ENCODE assay signal across 1 cellular context in the genomic region with DNA sequence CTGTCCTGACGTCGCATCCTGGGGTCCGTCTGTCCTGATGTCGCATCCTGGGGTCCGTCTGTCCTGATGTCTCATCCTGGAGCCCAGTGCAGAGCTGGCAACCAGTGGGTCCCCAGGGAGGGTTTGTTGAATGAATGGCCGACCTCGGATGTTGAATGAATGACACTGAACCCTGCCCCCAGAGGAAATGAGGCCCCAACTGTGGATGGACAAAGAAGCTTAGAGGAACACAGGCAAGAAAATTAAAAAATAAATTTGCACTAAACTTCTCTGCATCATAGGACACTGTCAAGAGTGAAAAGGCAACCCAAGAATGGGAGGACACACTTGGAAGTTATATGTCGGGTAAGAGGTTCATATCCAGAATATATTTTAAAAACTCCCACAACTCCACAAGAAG.
TF ChIP-seq lines count a peak whose summit lies in the region.

No MANE protein-coding gene starts in this region.

TF ChIP-seq in H1, 55 proteins besides CTCF, POLR2A, EP300 and RAD21:
- TF ChIP-seq TCF12 (IDR thresholded peaks at IDR 0.05; ENCODE audit: low read depth, low read length): no peak
- no peak for TF ChIP-seq FOSL1 (IDR thresholded peaks at IDR 0.05; ENCODE audit: insufficient read depth, low read depth, low read length)
- TF ChIP-seq YY1 (IDR thresholded peaks at IDR 0.05; ENCODE audit: low read depth, low read length): no peak
- no peak for TF ChIP-seq CTBP2 (IDR thresholded peaks at IDR 0.05; ENCODE audit: borderline replicate concordance, insufficient read depth, insufficient read length, low read length)
- TF ChIP-seq GTF2F1 (IDR thresholded peaks at IDR 0.05; ENCODE audit: borderline replicate concordance, low read depth, low read length): no peak
- TF ChIP-seq SIRT6 (IDR thresholded peaks at IDR 0.05; ENCODE audit: low read length): no peak
- no peak for TF ChIP-seq JUN (IDR thresholded peaks at IDR 0.05; ENCODE audit: low read depth, low read length)
- TF ChIP-seq, protein P1, sequence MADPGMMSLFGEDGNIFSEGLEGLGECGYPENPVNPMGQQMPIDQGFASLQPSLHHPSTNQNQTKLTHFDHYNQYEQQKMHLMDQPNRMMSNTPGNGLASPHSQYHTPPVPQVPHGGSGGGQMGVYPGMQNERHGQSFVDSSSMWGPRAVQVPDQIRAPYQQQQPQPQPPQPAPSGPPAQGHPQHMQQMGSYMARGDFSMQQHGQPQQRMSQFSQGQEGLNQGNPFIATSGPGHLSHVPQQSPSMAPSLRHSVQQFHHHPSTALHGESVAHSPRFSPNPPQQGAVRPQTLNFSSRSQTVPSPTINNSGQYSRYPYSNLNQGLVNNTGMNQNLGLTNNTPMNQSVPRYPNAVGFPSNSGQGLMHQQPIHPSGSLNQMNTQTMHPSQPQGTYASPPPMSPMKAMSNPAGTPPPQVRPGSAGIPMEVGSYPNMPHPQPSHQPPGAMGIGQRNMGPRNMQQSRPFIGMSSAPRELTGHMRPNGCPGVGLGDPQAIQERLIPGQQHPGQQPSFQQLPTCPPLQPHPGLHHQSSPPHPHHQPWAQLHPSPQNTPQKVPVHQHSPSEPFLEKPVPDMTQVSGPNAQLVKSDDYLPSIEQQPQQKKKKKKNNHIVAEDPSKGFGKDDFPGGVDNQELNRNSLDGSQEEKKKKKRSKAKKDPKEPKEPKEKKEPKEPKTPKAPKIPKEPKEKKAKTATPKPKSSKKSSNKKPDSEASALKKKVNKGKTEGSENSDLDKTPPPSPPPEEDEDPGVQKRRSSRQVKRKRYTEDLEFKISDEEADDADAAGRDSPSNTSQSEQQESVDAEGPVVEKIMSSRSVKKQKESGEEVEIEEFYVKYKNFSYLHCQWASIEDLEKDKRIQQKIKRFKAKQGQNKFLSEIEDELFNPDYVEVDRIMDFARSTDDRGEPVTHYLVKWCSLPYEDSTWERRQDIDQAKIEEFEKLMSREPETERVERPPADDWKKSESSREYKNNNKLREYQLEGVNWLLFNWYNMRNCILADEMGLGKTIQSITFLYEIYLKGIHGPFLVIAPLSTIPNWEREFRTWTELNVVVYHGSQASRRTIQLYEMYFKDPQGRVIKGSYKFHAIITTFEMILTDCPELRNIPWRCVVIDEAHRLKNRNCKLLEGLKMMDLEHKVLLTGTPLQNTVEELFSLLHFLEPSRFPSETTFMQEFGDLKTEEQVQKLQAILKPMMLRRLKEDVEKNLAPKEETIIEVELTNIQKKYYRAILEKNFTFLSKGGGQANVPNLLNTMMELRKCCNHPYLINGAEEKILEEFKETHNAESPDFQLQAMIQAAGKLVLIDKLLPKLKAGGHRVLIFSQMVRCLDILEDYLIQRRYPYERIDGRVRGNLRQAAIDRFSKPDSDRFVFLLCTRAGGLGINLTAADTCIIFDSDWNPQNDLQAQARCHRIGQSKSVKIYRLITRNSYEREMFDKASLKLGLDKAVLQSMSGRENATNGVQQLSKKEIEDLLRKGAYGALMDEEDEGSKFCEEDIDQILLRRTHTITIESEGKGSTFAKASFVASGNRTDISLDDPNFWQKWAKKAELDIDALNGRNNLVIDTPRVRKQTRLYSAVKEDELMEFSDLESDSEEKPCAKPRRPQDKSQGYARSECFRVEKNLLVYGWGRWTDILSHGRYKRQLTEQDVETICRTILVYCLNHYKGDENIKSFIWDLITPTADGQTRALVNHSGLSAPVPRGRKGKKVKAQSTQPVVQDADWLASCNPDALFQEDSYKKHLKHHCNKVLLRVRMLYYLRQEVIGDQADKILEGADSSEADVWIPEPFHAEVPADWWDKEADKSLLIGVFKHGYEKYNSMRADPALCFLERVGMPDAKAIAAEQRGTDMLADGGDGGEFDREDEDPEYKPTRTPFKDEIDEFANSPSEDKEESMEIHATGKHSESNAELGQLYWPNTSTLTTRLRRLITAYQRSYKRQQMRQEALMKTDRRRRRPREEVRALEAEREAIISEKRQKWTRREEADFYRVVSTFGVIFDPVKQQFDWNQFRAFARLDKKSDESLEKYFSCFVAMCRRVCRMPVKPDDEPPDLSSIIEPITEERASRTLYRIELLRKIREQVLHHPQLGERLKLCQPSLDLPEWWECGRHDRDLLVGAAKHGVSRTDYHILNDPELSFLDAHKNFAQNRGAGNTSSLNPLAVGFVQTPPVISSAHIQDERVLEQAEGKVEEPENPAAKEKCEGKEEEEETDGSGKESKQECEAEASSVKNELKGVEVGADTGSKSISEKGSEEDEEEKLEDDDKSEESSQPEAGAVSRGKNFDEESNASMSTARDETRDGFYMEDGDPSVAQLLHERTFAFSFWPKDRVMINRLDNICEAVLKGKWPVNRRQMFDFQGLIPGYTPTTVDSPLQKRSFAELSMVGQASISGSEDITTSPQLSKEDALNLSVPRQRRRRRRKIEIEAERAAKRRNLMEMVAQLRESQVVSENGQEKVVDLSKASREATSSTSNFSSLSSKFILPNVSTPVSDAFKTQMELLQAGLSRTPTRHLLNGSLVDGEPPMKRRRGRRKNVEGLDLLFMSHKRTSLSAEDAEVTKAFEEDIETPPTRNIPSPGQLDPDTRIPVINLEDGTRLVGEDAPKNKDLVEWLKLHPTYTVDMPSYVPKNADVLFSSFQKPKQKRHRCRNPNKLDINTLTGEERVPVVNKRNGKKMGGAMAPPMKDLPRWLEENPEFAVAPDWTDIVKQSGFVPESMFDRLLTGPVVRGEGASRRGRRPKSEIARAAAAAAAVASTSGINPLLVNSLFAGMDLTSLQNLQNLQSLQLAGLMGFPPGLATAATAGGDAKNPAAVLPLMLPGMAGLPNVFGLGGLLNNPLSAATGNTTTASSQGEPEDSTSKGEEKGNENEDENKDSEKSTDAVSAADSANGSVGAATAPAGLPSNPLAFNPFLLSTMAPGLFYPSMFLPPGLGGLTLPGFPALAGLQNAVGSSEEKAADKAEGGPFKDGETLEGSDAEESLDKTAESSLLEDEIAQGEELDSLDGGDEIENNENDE (IDR thresholded peaks at IDR 0.05; ENCODE audit: insufficient replicate concordance, low read length): no peak
- TF ChIP-seq CEBPB (IDR thresholded peaks at IDR 0.05; ENCODE audit: low read depth, low read length): no peak
- TF ChIP-seq KDM1A (IDR thresholded peaks at IDR 0.05; ENCODE audit: borderline replicate concordance, low read length): no peak
- no peak for TF ChIP-seq BCL11A (IDR thresholded peaks at IDR 0.05; ENCODE audit: low read depth in 2 of 2, low read length in 2 of 2)
- no peak for TF ChIP-seq POU5F1 (IDR thresholded peaks at IDR 0.05; ENCODE audit: low read depth, low read length)
- TF ChIP-seq, protein P2, sequence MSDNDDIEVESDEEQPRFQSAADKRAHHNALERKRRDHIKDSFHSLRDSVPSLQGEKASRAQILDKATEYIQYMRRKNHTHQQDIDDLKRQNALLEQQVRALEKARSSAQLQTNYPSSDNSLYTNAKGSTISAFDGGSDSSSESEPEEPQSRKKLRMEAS (IDR thresholded peaks at IDR 0.05): no peak
- no peak for TF ChIP-seq SP1 (IDR thresholded peaks at IDR 0.05; ENCODE audit: low read depth, low read length)
- TF ChIP-seq POLR2AphosphoS5 (IDR thresholded peaks at IDR 0.05; ENCODE audit: low read depth, low read length): no peak
- no peak for TF ChIP-seq SIN3A (conservative IDR thresholded peaks at IDR 0.05 in 1 of 2, IDR thresholded peaks at IDR 0.05 in 1 of 2; ENCODE audit: low read depth in 1 of 2, low read length in 2 of 2)
- TF ChIP-seq, protein P3, sequence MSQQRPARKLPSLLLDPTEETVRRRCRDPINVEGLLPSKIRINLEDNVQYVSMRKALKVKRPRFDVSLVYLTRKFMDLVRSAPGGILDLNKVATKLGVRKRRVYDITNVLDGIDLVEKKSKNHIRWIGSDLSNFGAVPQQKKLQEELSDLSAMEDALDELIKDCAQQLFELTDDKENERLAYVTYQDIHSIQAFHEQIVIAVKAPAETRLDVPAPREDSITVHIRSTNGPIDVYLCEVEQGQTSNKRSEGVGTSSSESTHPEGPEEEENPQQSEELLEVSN (IDR thresholded peaks at IDR 0.05): no peak
- no peak for TF ChIP-seq TAF1 (IDR thresholded peaks at IDR 0.05; ENCODE audit: low read depth, low read length)
- no peak for TF ChIP-seq RFX5 (IDR thresholded peaks at IDR 0.05; ENCODE audit: borderline replicate concordance, low read depth, low read length)
